In the genomic region with DNA sequence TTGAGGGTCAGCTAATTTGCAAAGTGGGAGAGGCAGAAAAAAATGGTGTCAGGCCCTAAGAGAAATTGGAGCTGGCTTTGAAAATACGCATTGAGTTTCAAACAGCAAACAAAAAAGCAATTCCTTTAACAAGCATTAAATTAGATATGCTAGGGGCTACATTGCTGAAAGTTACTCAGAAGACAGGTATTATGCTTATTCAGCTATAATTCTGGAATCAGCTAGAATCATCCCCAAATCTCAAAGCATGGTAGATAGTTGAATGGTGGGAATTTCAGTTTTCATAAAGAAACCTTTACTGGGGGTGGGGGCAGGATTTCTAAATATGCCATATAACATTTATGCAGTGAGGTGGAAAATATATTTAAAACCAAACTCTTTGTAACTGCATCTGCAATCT, we compare ENCODE assay signal across 2 cellular contexts.
A peak's percentile ranks its signal among the peaks of the same experiment; 100 is the strongest.
TF ChIP-seq lines count a peak whose summit lies in the region.

No MANE protein-coding gene starts in this region.

TF ChIP-seq in A549, 52 proteins besides CTCF, POLR2A, EP300 and RAD21 (continued from another document):
- TF ChIP-seq ATOH8 (CRISPR knock-in tag; IDR thresholded peaks at IDR 0.05; ENCODE audit: low read depth), result no peak

TF ChIP-seq in K562, 482 proteins besides CTCF, POLR2A, EP300 and RAD21 (continued from another document):
- TF ChIP-seq KLF1 (tag; IDR thresholded peaks at IDR 0.05) (no peak), NR2F6 (CRISPR knock-in tag; IDR thresholded peaks at IDR 0.05) (no peak), ZFPM2 (CRISPR knock-in tag; IDR thresholded peaks at IDR 0.05) (no peak), MAFF (IDR thresholded peaks at IDR 0.05; ENCODE audit: low read length) (peak; percentile 84), C11orf30 (IDR thresholded peaks at IDR 0.05; ENCODE audit: low read depth) (peak; percentile 91), GATAD2A (IDR thresholded peaks at IDR 0.05) (no peak), RBM15 (IDR thresholded peaks at IDR 0.05; ENCODE audit: insufficient read depth, low read length) (no peak), FUS (optimal IDR thresholded peaks at IDR 0.05; ENCODE audit: low read depth, low read length) (no peak), MAFK (IDR thresholded peaks at IDR 0.05; ENCODE audit: low read length) (peak; percentile 77), ZNF12 (CRISPR knock-in tag; IDR thresholded peaks at IDR 0.05) (no peak), EWSR1 (IDR thresholded peaks at IDR 0.05; ENCODE audit: borderline replicate concordance, low read depth, partially characterized antibody) (no peak), MAFG (tag; conservative IDR thresholded peaks at IDR 0.05) (peak; percentile 83), XRCC4 (IDR thresholded peaks at IDR 0.05; ENCODE audit: extremely low read depth, insufficient read depth, insufficient read length) (no peak), ZBTB5 (IDR thresholded peaks at IDR 0.05) (no peak), SNIP1 (IDR thresholded peaks at IDR 0.05; ENCODE audit: low read depth) (no peak), ZNF583 (CRISPR knock-in tag; IDR thresholded peaks at IDR 0.05) (no peak), ZNF717 (CRISPR knock-in tag; IDR thresholded peaks at IDR 0.05) (no peak), PHTF2 (CRISPR knock-in tag; IDR thresholded peaks at IDR 0.05) (no peak)
- TF ChIP-seq, protein P1, sequence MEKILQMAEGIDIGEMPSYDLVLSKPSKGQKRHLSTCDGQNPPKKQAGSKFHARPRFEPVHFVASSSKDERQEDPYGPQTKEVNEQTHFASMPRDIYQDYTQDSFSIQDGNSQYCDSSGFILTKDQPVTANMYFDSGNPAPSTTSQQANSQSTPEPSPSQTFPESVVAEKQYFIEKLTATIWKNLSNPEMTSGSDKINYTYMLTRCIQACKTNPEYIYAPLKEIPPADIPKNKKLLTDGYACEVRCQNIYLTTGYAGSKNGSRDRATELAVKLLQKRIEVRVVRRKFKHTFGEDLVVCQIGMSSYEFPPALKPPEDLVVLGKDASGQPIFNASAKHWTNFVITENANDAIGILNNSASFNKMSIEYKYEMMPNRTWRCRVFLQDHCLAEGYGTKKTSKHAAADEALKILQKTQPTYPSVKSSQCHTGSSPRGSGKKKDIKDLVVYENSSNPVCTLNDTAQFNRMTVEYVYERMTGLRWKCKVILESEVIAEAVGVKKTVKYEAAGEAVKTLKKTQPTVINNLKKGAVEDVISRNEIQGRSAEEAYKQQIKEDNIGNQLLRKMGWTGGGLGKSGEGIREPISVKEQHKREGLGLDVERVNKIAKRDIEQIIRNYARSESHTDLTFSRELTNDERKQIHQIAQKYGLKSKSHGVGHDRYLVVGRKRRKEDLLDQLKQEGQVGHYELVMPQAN (IDR thresholded peaks at IDR 0.05; ENCODE audit: borderline replicate concordance), result no peak
- TF ChIP-seq, protein P2, sequence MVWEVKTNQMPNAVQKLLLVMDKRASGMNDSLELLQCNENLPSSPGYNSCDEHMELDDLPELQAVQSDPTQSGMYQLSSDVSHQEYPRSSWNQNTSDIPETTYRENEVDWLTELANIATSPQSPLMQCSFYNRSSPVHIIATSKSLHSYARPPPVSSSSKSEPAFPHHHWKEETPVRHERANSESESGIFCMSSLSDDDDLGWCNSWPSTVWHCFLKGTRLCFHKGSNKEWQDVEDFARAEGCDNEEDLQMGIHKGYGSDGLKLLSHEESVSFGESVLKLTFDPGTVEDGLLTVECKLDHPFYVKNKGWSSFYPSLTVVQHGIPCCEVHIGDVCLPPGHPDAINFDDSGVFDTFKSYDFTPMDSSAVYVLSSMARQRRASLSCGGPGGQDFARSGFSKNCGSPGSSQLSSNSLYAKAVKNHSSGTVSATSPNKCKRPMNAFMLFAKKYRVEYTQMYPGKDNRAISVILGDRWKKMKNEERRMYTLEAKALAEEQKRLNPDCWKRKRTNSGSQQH (CRISPR knock-in tag; IDR thresholded peaks at IDR 0.05), result no peak
